In the genomic region with DNA sequence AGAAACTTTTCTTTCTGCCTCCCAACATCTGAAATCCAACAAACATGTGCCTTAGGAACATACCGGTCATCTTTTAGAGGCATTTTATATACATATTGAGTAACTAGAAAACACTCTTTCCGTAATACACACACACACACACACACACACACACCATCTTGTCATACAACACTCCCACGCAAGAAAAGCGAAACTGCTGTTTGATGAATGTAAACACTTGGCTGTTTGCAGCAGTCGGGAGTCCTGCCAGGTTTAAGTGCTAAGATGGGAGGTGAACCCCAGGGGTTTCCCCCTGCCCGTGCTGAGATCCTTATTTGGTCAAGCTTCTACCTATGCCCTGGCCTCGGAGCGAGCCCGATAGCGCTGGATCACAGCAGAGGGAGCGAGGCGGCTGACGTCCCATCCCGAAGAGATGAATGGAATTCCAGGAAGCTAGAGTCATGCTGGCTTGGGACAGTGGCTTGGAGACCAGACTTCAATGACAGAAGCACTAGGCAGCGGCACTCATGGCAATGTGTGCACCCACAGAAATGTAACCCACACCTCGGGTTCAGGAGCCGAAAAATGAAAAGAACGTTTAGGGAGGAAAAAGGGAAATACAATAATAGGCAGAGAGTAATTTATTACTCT, we compare ENCODE assay signal across 8 cellular contexts. TPM values are rescaled to one million over a fixed set of nuclear protein-coding genes. Genes with fewer than 3 reads are reported as not detected.
DNase-seq lines count a peak whose midpoint lies in the region; ATAC-seq and TF ChIP-seq lines count a peak whose summit lies in the region.

No MANE protein-coding gene starts in this region.

- H3K4me1 ChIP-seq in SK-N-SH (ENCODE audit: control insufficient read depth in 1 of 2, insufficient read depth in 2 of 2, low read depth in 1 of 2, low read length in 1 of 2), result peaks cover 5% of the 10 kb centered on the region in 2 experiments; a peak in 3 of 4 replicates

- POLR2A ChIA-PET in SK-N-SH (lab: Yijun Ruan, JAX), result no interaction called here

- intact Hi-C loops in natural killer cell (cut with micrococcal nuclease), result loop anchor here (1.0 to 10.0 kb wide), 5 partner anchors 178 to 1105 kb away; no protein-coding TSS in a partner anchor

- no peaks in the 10 kb centered on the region for H3K27me3 ChIP-seq in SK-N-SH (ENCODE audit: insufficient read depth)

- H3K4me3 Mint-ChIP-seq in natural killer cell, result peak overlapping the region; percentile 78

- peak overlapping the region; percentile 85; the same call in 1 of the 2 replicates for H3K9ac ChIP-seq in SK-N-SH

- H3K9me3 Mint-ChIP-seq in natural killer cell, result no peaks in the 10 kb centered on the region

- peaks cover 36% of the 10 kb centered on the region for H3F3A ChIP-seq in SK-N-SH (replicated peaks; ENCODE audit: insufficient read depth)

- DNase-seq in SK-N-SH (no peak), SK-MEL-5 (ENCODE audit: low read depth, low spot score) (peak; percentile 67), fibroblast of pulmonary artery (ENCODE audit: low read depth) (peak; percentile 98), natural killer cell (no peak), NCI-H2029 (lab: John Stamatoyannopoulos, UW) (no peak), NAMALWA (ENCODE audit: low spot score) (no peak), NOMO-1 treated with DMSO at 0.1 percent for 48 hours (lab: John Stamatoyannopoulos, UW; ENCODE audit: unreplicated experiment) (no peak)

- no peak for TF ChIP-seq EP300 in SK-N-SH (IDR thresholded peaks at IDR 0.05; ENCODE audit: borderline replicate concordance in 1 of 2, low read depth in 1 of 2, low read length in 1 of 2)

- CTCF ChIA-PET in SK-N-SH (lab: Yijun Ruan, JAX), result interaction anchor here (0.7 to 5.2 kb wide), 60 partner anchors 10 to 884 kb away, joined by 3 to 44 read pairs (median 4); no protein-coding TSS in a partner anchor

- H3K79me2 ChIP-seq in SK-N-SH (ENCODE audit: insufficient read depth), result peaks cover 40% of the 10 kb centered on the region

- no peaks in the 10 kb centered on the region for H3K36me3 Mint-ChIP-seq in natural killer cell

- peak overlapping the region; percentile 37 to 76 for H3K27ac Mint-ChIP-seq in natural killer cell

- WGBS in SK-N-SH (ENCODE audit: low lambda C conversion rate), result 75% methylated on average over 15 of the region's 18 CpGs

- H2AFZ ChIP-seq in SK-N-SH (ENCODE audit: low read depth), result peak overlapping the region; percentile 0; the same call in 1 of the 2 replicates

- H3K4me3 ChIP-seq in SK-N-SH (ENCODE audit: low read depth in 2 of 2, low read length in 1 of 2) (peak overlapping the region; percentile 59 to 72; a peak in 2 of 4 replicates), fibroblast of pulmonary artery (replicated peaks; ENCODE audit: low read depth, low read length) (peak overlapping the region; percentile 91)

- H3K36me3 ChIP-seq in SK-N-SH (replicated peaks in 1 of 2; ENCODE audit: control insufficient read depth in 1 of 2, insufficient read depth in 2 of 2, low read length in 1 of 2), result peaks cover 24 to 29% of the 10 kb centered on the region in 2 experiments

- no peaks in the 10 kb centered on the region for H3K9me2 ChIP-seq in SK-N-SH

- H3K4me1 Mint-ChIP-seq in natural killer cell, result peaks cover 24 to 43% of the 10 kb centered on the region in 2 donors

- no peak for TF ChIP-seq RAD21 in SK-N-SH (IDR thresholded peaks at IDR 0.05; ENCODE audit: low read length)

- H3K9me3 ChIP-seq in SK-N-SH, result no peaks in the 10 kb centered on the region

- no peak for ATAC-seq in SK-N-SH treated with all-trans-retinoic acid at 6 μM for 48 hours
- peak in 1 of 3 donors; percentile 1 for ATAC-seq in natural killer cell

- peaks cover 10 to 24% of the 10 kb centered on the region in 2 donors for H3K27me3 Mint-ChIP-seq in natural killer cell (ENCODE audit: low read depth in 2 of 2)

- H4K20me1 ChIP-seq in SK-N-SH (ENCODE audit: insufficient read depth), result peaks cover 36% of the 10 kb centered on the region

- TF ChIP-seq CTCF in SK-N-SH (IDR thresholded peaks at IDR 0.05) (no peak), fibroblast of pulmonary artery (IDR thresholded peaks at IDR 0.05; ENCODE audit: low read length, missing control alignments) (no peak), natural killer cell (IDR thresholded peaks at IDR 0.05) (no peak)

- H3K27ac ChIP-seq in SK-N-SH (ENCODE audit: low read depth in 2 of 2, low read length in 1 of 2), result peak overlapping the region; percentile 23 to 94; a peak in 3 of 4 replicates

- in situ Hi-C loops in SK-MEL-5 (cut with HindIII; ENCODE audit: low pct_unique_long_range_greater_than_20kb, low sequenced_read_pairs), result no loop called here

- H3K4me2 ChIP-seq in SK-N-SH, result peak overlapping the region; percentile 82

TF ChIP-seq in SK-N-SH, 30 proteins besides CTCF, POLR2A, EP300 and RAD21:
- TF ChIP-seq TAF1 (IDR thresholded peaks at IDR 0.05; ENCODE audit: borderline replicate concordance, low read depth, low read length) (no peak), NRF1 (IDR thresholded peaks at IDR 0.05; ENCODE audit: low read depth, low read length) (no peak), ELF1 (IDR thresholded peaks at IDR 0.05) (no peak), FOXJ3 (CRISPR knock-in tag; IDR thresholded peaks at IDR 0.05) (no peak), JUND (IDR thresholded peaks at IDR 0.05) (no peak), RXRA (IDR thresholded peaks at IDR 0.05; ENCODE audit: borderline replicate concordance, low read depth) (no peak), RFX5 (IDR thresholded peaks at IDR 0.05; ENCODE audit: low read length) (no peak)

TF ChIP-seq in SK-N-SH treated with all-trans-retinoic acid at 6 μM for 48 hours, 23 proteins besides CTCF, POLR2A, EP300 and RAD21 (continues in another document):
- TF ChIP-seq BACH2 (CRISPR knock-in tag; IDR thresholded peaks at IDR 0.05; ENCODE audit: borderline replicate concordance) (no peak), TOX (CRISPR knock-in tag; IDR thresholded peaks at IDR 0.05; ENCODE audit: borderline replicate concordance) (no peak), GLIS3 (CRISPR knock-in tag; IDR thresholded peaks at IDR 0.05) (no peak), ISL1 (CRISPR knock-in tag; IDR thresholded peaks at IDR 0.05) (no peak), ZC3H10 (CRISPR knock-in tag; IDR thresholded peaks at IDR 0.05) (no peak), ZFP30 (CRISPR knock-in tag; IDR thresholded peaks at IDR 0.05) (no peak), CSRNP3 (CRISPR knock-in tag; IDR thresholded peaks at IDR 0.05) (no peak), ZNF565 (CRISPR knock-in tag; conservative IDR thresholded peaks at IDR 0.05; ENCODE audit: low read depth) (no peak)
- TF ChIP-seq, protein P1, sequence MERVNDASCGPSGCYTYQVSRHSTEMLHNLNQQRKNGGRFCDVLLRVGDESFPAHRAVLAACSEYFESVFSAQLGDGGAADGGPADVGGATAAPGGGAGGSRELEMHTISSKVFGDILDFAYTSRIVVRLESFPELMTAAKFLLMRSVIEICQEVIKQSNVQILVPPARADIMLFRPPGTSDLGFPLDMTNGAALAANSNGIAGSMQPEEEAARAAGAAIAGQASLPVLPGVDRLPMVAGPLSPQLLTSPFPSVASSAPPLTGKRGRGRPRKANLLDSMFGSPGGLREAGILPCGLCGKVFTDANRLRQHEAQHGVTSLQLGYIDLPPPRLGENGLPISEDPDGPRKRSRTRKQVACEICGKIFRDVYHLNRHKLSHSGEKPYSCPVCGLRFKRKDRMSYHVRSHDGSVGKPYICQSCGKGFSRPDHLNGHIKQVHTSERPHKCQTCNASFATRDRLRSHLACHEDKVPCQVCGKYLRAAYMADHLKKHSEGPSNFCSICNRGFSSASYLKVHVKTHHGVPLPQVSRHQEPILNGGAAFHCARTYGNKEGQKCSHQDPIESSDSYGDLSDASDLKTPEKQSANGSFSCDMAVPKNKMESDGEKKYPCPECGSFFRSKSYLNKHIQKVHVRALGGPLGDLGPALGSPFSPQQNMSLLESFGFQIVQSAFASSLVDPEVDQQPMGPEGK (CRISPR knock-in tag; IDR thresholded peaks at IDR 0.05; ENCODE audit: borderline replicate concordance), result no peak
- TF ChIP-seq, protein P2, sequence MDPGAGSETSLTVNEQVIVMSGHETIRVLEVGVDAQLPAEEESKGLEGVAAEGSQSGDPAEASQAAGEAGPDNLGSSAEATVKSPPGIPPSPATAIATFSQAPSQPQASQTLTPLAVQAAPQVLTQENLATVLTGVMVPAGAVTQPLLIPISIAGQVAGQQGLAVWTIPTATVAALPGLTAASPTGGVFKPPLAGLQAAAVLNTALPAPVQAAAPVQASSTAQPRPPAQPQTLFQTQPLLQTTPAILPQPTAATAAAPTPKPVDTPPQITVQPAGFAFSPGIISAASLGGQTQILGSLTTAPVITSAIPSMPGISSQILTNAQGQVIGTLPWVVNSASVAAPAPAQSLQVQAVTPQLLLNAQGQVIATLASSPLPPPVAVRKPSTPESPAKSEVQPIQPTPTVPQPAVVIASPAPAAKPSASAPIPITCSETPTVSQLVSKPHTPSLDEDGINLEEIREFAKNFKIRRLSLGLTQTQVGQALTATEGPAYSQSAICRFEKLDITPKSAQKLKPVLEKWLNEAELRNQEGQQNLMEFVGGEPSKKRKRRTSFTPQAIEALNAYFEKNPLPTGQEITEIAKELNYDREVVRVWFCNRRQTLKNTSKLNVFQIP (CRISPR knock-in tag; IDR thresholded peaks at IDR 0.05; ENCODE audit: borderline replicate concordance, low read depth), result no peak

RNA-seq across cellular contexts. Expression of gene THBS1, which starts 1.3 kb away (rescaled TPM):
- 117 and 127 TPM in 2 replicates for polyA plus RNA-seq in SK-N-SH (2012; rRNA removed)
- polyA plus RNA-seq in SK-N-SH (2012; cell fraction: cytosol; rRNA removed), result 36.9 and 47.2 TPM in 2 replicates
- polyA plus RNA-seq in SK-N-SH (2012; cell fraction: nucleus; rRNA removed), result 513 and 769 TPM in 2 replicates
- 5.4 and 8.2 TPM in 2 replicates for total RNA-seq in SK-MEL-5 (2014; rRNA removed; shearing (Covaris generic))
- polyA plus RNA-seq in SK-MEL-5 (2015; cell fraction: cytosol; rRNA removed), result 6.3 and 8.3 TPM in 2 replicates
- polyA plus RNA-seq in SK-MEL-5 (2015; cell fraction: nucleus; rRNA removed), result 18.6 and 28.6 TPM in 2 replicates
- 10 to 100 TPM; 27.1 to 43.3 (median 38.3) TPM for total RNA-seq in natural killer cell

Comparison
In these comparisons a context has a peak if more than half of its experiments do, and no peak if none do; other contexts are left out.
1. DNase-seq: peak in SK-MEL-5 (single experiment) and fibroblast of pulmonary artery (single experiment); none in SK-N-SH (single experiment), natural killer cell (single experiment), NCI-H2029 (single experiment), NAMALWA (single experiment) and NOMO-1 treated with DMSO at 0.1 percent for 48 hours (single experiment).